1 cellular context compared by ENCODE assay signal in the genomic region with DNA sequence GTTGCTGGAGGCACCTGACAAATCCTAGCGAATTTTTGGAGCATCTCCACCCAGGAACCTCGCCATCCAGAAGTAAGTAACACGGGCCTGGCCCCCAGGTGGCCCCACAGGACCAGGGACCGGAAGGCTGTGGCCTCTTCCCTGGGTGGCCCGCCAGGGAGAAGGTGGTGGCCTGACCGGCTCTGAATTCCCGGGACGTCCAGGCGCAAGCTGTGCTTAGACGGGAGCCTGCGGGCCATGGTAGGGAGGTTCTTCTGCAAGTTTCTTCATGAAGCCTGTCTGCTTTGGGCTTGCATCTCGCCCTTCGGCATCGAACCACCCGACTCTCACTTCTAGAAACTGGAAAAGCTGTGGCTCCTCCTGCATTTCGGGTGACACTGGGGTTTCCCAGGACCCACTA.
TF ChIP-seq lines count a peak whose summit lies in the region.

No MANE protein-coding gene starts in this region.

TF ChIP-seq in IMR-90, 13 proteins besides CTCF, POLR2A, EP300 and RAD21:
- TF ChIP-seq CHD1 (IDR thresholded peaks at IDR 0.05; ENCODE audit: low read depth, low read length) (no peak), MAZ (IDR thresholded peaks at IDR 0.05; ENCODE audit: borderline replicate concordance, low read depth, low read length) (no peak), FOS (IDR thresholded peaks at IDR 0.05; ENCODE audit: low read depth, low read length) (no peak), NFE2L2 (IDR thresholded peaks at IDR 0.05; ENCODE audit: low read depth, low read length) (no peak), RFX5 (IDR thresholded peaks at IDR 0.05; ENCODE audit: low read depth, low read length) (no peak)
- TF ChIP-seq, protein P1, sequence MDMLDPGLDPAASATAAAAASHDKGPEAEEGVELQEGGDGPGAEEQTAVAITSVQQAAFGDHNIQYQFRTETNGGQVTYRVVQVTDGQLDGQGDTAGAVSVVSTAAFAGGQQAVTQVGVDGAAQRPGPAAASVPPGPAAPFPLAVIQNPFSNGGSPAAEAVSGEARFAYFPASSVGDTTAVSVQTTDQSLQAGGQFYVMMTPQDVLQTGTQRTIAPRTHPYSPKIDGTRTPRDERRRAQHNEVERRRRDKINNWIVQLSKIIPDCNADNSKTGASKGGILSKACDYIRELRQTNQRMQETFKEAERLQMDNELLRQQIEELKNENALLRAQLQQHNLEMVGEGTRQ (IDR thresholded peaks at IDR 0.05; ENCODE audit: low read depth, low read length), result no peak
